8 cellular contexts compared by ENCODE assay signal in genomic region chr17:77420804-77421634, GRCh38.
DNase-seq lines count a peak whose midpoint lies in the region; ATAC-seq, FAIRE-seq and TF ChIP-seq lines count a peak whose summit lies in the region.

No MANE protein-coding gene starts in this region.

- intact Hi-C loops in natural killer cell (cut with micrococcal nuclease), result no loop called here

- H3K27ac Mint-ChIP-seq in natural killer cell, result peak overlapping the region; percentile 38 to 65

- H3K4me3 Mint-ChIP-seq in natural killer cell, result peak overlapping the region; percentile 58

- no peaks in the 10 kb centered on the region for H3K9me3 Mint-ChIP-seq in natural killer cell

- H3K27me3 Mint-ChIP-seq in natural killer cell (ENCODE audit: low read depth in 2 of 2), result no peaks in the 10 kb centered on the region

- no peak for TF ChIP-seq POLR2A in GM12892 (IDR thresholded peaks at IDR 0.05; ENCODE audit: low read depth, low read length)

- TF ChIP-seq CTCF in natural killer cell (IDR thresholded peaks at IDR 0.05), result no peak

- FAIRE-seq in GM12892 (lab: Jason Lieb, UNC), result peak; percentile 87

- no peaks in the 10 kb centered on the region for H3K36me3 Mint-ChIP-seq in natural killer cell

- peaks cover 30 to 45% of the 10 kb centered on the region in 2 donors for H3K4me1 Mint-ChIP-seq in natural killer cell

- ATAC-seq in natural killer cell, result peak; percentile 25 to 61 (median 53)

- DNase-seq in GM12892 (ENCODE audit: insufficient read length) (no peak), NCI-H2029 (lab: John Stamatoyannopoulos, UW) (peak; percentile 83), UCSD-AML1 (lab: John Stamatoyannopoulos, UW; ENCODE audit: unreplicated experiment) (peak; percentile 48), natural killer cell (no peak), COLO829 (ENCODE audit: low spot score) (no peak), globus pallidus (ENCODE audit: low spot score) (no peak), cerebellum (ENCODE audit: low spot score) (no peak)
- DNase-seq in effector CD8-positive, alpha-beta T cell (lab: John Stamatoyannopoulos, UW), result peak; percentile 61

Comparison
In these comparisons a context has a peak if more than half of its experiments do, and no peak if none do; other contexts are left out.
1. DNase-seq: peak in NCI-H2029 (single experiment), UCSD-AML1 (single experiment) and effector CD8-positive, alpha-beta T cell (single experiment); none in GM12892 (single experiment), natural killer cell (single experiment), COLO829 (single experiment), globus pallidus (single experiment) and cerebellum (single experiment).